8 cellular contexts compared by ENCODE assay signal in genomic region chr2:8680931-8681760, GRCh38. TPM values are rescaled to one million over a fixed set of nuclear protein-coding genes. Genes with fewer than 3 reads are reported as not detected.
DNase-seq lines count a peak whose midpoint lies in the region; ATAC-seq and TF ChIP-seq lines count a peak whose summit lies in the region.

No MANE protein-coding gene starts in this region.

- peak overlapping the region; percentile 49 for H3K4me3 ChIP-seq in Jurkat, Clone E6-1 (ENCODE audit: low read length)
- H3K4me3 ChIP-seq in fibroblast of lung (replicated peaks in 1 of 4; ENCODE audit: control extremely low read depth in 1 of 4, insufficient read depth in 1 of 4, low read depth in 3 of 4, low read length in 4 of 4) (peak overlapping the region; percentile 57 to 72 (median 66)), subcutaneous abdominal adipose tissue (ENCODE audit: low read depth in 1 of 5, low read length in 5 of 5) (peak overlapping the region; percentile 68 to 90 (median 76))

- H3K27ac ChIP-seq in fibroblast of lung (ENCODE audit: insufficient read depth, low read length): peak overlapping the region; percentile 96
- H3K27ac ChIP-seq in subcutaneous abdominal adipose tissue (ENCODE audit: low read depth, low read length): peak overlapping the region; percentile 99

- no peaks in the 10 kb centered on the region for H3K9me3 Mint-ChIP-seq in activated T-cell treated with anti-CD3 and anti-CD28 coated beads, Interleukin-2, amount 50 U/mL, for 72 hours
- peaks cover 6% of the 10 kb centered on the region for H3K9me3 Mint-ChIP-seq in nephron progenitor cell

- H3K27me3 ChIP-seq in fibroblast of lung (ENCODE audit: control insufficient read depth, insufficient read depth, low read length): no peaks in the 10 kb centered on the region
- H3K27me3 ChIP-seq in subcutaneous abdominal adipose tissue (ENCODE audit: control insufficient read depth in 5 of 5, insufficient read depth in 4 of 5, low read length in 5 of 5): no peaks in the 10 kb centered on the region

- H3K9ac ChIP-seq in fibroblast of lung (ENCODE audit: insufficient read depth, low read length): peak overlapping the region; percentile 58
- H3K9ac ChIP-seq in subcutaneous abdominal adipose tissue (ENCODE audit: low read length in 5 of 5): peak overlapping the region; percentile 44 to 77 (median 61)

- H3K27ac Mint-ChIP-seq in activated T-cell treated with anti-CD3 and anti-CD28 coated beads, Interleukin-2, amount 50 U/mL, for 72 hours: peak overlapping the region; percentile 88
- peak overlapping the region; percentile 96 for H3K27ac Mint-ChIP-seq in nephron progenitor cell

- TF ChIP-seq CTCF in fibroblast of lung (conservative IDR thresholded peaks at IDR 0.05 in 1 of 2, IDR thresholded peaks at IDR 0.05 in 1 of 2; ENCODE audit: low read depth in 1 of 2, low read length in 2 of 2) (no peak), nephron progenitor cell (IDR thresholded peaks at IDR 0.05) (no peak)

- H4K20me1 ChIP-seq in fibroblast of lung (ENCODE audit: control insufficient read depth, extremely low read depth, insufficient read depth, low read length): no peaks in the 10 kb centered on the region

- H3K9me3 ChIP-seq in fibroblast of lung (ENCODE audit: control insufficient read depth, insufficient read depth, low read depth, low read length) (no peaks in the 10 kb centered on the region), subcutaneous abdominal adipose tissue (ENCODE audit: control insufficient read depth in 5 of 5, low read length in 5 of 5) (no peaks in the 10 kb centered on the region)

- peaks cover 16% of the 10 kb centered on the region for H3K27me3 Mint-ChIP-seq in activated T-cell treated with anti-CD3 and anti-CD28 coated beads, Interleukin-2, amount 50 U/mL, for 72 hours (ENCODE audit: low read depth)
- peaks cover 18% of the 10 kb centered on the region for H3K27me3 Mint-ChIP-seq in nephron progenitor cell (ENCODE audit: low read depth, poor library complexity)

- H3K4me2 ChIP-seq in fibroblast of lung (ENCODE audit: extremely low read depth, insufficient read depth, low read length): peak overlapping the region; percentile 88

- ATAC-seq in activated T-cell treated with anti-CD3 and anti-CD28 coated beads, Interleukin-2, amount 50 U/mL, for 72 hours (replicated peaks in 1 of 2): peak; percentile 12 to 39
- ATAC-seq in GM21723 (IDR thresholded peaks at IDR 0.05; ENCODE audit: unreplicated experiment): no peak

- H2AFZ ChIP-seq in fibroblast of lung (ENCODE audit: low read length): peak overlapping the region; percentile 76

- peak overlapping the region; percentile 99 for H3K4me3 Mint-ChIP-seq in activated T-cell treated with anti-CD3 and anti-CD28 coated beads, Interleukin-2, amount 50 U/mL, for 72 hours
- peak overlapping the region; percentile 83 for H3K4me3 Mint-ChIP-seq in nephron progenitor cell

- DNase-seq in COLO668 (lab: John Stamatoyannopoulos, UW; ENCODE audit: unreplicated experiment) (peak; percentile 74), fibroblast of lung (ENCODE audit: low read depth in 2 of 2) (peak; percentile 76 to 86), nephron progenitor cell (peak; percentile 67)
- no peak for DNase-seq in Jurkat, Clone E6-1 (ENCODE audit: low read depth, low spot score)
- DNase-seq in activated T-cell treated with anti-CD3 and anti-CD28 coated beads, Interleukin-2, amount 50 U/mL, for 72 hours: peak; percentile 87 to 94

- peaks cover 21 to 22% of the 10 kb centered on the region in 2 donors for H3K36me3 Mint-ChIP-seq in activated T-cell treated with anti-CD3 and anti-CD28 coated beads, Interleukin-2, amount 50 U/mL, for 72 hours (ENCODE audit: insufficient read depth in 2 of 2)
- peaks cover 20% of the 10 kb centered on the region for H3K36me3 Mint-ChIP-seq in nephron progenitor cell (ENCODE audit: low read depth)

- peaks cover 21% of the 10 kb centered on the region for H3K4me1 ChIP-seq in fibroblast of lung (ENCODE audit: control insufficient read depth, extremely low read depth, insufficient read depth, low read length)
- peaks cover 3 to 79% (median 63%) of the 10 kb centered on the region in 5 donors for H3K4me1 ChIP-seq in subcutaneous abdominal adipose tissue (ENCODE audit: control insufficient read depth in 5 of 5, insufficient read depth in 5 of 5, low read length in 5 of 5)

- peaks cover 49% of the 10 kb centered on the region for H3K4me1 Mint-ChIP-seq in activated T-cell treated with anti-CD3 and anti-CD28 coated beads, Interleukin-2, amount 50 U/mL, for 72 hours (ENCODE audit: low read depth)
- H3K4me1 Mint-ChIP-seq in nephron progenitor cell: peaks cover 48% of the 10 kb centered on the region

- peaks cover 19% of the 10 kb centered on the region for H3K79me2 ChIP-seq in fibroblast of lung (ENCODE audit: control insufficient read depth, insufficient read depth, low read length)

- H3K36me3 ChIP-seq in fibroblast of lung (ENCODE audit: control insufficient read depth, insufficient read depth, low read length): no peaks in the 10 kb centered on the region
- H3K36me3 ChIP-seq in subcutaneous abdominal adipose tissue (ENCODE audit: control insufficient read depth in 5 of 5, insufficient read depth in 5 of 5, low read length in 5 of 5): no peaks in the 10 kb centered on the region

TF ChIP-seq in PFSK-1, 5 proteins besides CTCF, POLR2A, EP300 and RAD21:
- TF ChIP-seq FOXP2 (optimal IDR thresholded peaks at IDR 0.05; ENCODE audit: borderline replicate concordance, extremely low read depth, extremely low read length, insufficient read depth) (no peak), SIN3A (IDR thresholded peaks at IDR 0.05; ENCODE audit: borderline replicate concordance, insufficient read depth, low read length) (0 out of 2 replicates have a peak, but pooled peaks have one; percentile 66), POLR2AphosphoS5 (IDR thresholded peaks at IDR 0.05; ENCODE audit: low read depth, low read length) (no peak)
- TF ChIP-seq, protein P1, sequence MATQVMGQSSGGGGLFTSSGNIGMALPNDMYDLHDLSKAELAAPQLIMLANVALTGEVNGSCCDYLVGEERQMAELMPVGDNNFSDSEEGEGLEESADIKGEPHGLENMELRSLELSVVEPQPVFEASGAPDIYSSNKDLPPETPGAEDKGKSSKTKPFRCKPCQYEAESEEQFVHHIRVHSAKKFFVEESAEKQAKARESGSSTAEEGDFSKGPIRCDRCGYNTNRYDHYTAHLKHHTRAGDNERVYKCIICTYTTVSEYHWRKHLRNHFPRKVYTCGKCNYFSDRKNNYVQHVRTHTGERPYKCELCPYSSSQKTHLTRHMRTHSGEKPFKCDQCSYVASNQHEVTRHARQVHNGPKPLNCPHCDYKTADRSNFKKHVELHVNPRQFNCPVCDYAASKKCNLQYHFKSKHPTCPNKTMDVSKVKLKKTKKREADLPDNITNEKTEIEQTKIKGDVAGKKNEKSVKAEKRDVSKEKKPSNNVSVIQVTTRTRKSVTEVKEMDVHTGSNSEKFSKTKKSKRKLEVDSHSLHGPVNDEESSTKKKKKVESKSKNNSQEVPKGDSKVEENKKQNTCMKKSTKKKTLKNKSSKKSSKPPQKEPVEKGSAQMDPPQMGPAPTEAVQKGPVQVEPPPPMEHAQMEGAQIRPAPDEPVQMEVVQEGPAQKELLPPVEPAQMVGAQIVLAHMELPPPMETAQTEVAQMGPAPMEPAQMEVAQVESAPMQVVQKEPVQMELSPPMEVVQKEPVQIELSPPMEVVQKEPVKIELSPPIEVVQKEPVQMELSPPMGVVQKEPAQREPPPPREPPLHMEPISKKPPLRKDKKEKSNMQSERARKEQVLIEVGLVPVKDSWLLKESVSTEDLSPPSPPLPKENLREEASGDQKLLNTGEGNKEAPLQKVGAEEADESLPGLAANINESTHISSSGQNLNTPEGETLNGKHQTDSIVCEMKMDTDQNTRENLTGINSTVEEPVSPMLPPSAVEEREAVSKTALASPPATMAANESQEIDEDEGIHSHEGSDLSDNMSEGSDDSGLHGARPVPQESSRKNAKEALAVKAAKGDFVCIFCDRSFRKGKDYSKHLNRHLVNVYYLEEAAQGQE (IDR thresholded peaks at IDR 0.05; ENCODE audit: insufficient read depth in 1 of 2, low read depth in 2 of 2, low read length in 2 of 2): no peak

RNA-seq across cellular contexts. Expression of gene ID2, which starts 0.7 kb away (rescaled TPM):
- 4.8 TPM for polyA plus RNA-seq in Jurkat, Clone E6-1 (2012; ENCODE audit: insufficient read depth, insufficient read length)
- 13.6 TPM for polyA plus RNA-seq in PFSK-1 (2012; ENCODE audit: insufficient read length, low read depth)
- total RNA-seq in activated T-cell treated with anti-CD3 and anti-CD28 coated beads, Interleukin-2, amount 50 U/mL, for 72 hours: 100 to 1,000 TPM; 223 to 250 TPM
- 66.6 and 150 TPM in 2 replicates for total RNA-seq in fibroblast of lung
- polyA plus RNA-seq in fibroblast of lung: 23.1 and 92.5 TPM in 2 replicates
- polyA plus RNA-seq in fibroblast of lung (2012): 19.0 and 59.9 TPM in 2 replicates
- polyA minus RNA-seq in fibroblast of lung (ENCODE audit: low replicate concordance): 20.2 and 61.7 TPM in 2 replicates
